ENCODE assay signal across 14 cellular contexts in the genomic region with DNA sequence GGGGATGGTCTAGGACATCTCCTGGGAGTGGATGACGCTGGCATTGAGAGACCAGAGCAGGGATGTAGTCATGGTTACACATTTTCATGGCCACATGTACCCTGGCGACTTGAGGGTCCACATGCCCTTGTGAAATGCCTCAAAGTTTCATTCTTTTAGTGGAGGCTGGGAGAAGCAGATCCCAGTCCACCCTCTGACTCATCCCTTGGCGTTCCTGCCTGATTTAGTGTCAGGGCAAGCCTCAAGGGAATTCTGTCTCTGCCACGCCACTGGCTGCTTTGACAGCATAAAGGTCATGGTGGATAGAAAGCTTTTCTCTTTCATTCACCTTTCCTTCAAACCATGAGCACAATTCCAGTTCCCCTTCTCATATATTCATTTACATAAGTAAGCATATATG. TPM values are rescaled to one million over a fixed set of nuclear protein-coding genes. Genes with fewer than 3 reads are reported as not detected.
DNase-seq lines count a peak whose midpoint lies in the region; ATAC-seq, FAIRE-seq and TF ChIP-seq lines count a peak whose summit lies in the region.
"Had no signal": no experiment of that assay in that cellular context is flagged by ENCODE, and none has a peak within 500 bp of the region (broad histone marks: within the 10 kb centered on the region; RNA-seq: fewer than 3 reads in every experiment).

No MANE protein-coding gene starts in this region.

- ATAC-seq in lower lobe of right lung (no peak), HG03520 (IDR thresholded peaks at IDR 0.05; ENCODE audit: unreplicated experiment) (no peak)
- ATAC-seq: activated CD8-positive, alpha-beta memory T cell treated with anti-CD3 and anti-CD28 coated beads, Interleukin-2, amount 10 ng/mL, durations not matched to agents 7 days and 5 days had no signal

- H3K4me1 Mint-ChIP-seq in activated CD4-positive, alpha-beta memory T cell treated with anti-CD3 and anti-CD28 coated beads, Interleukin-2, amount 10 ng/mL, durations not matched to agents 7 days and 5 days = no peaks in the 10 kb centered on the region
- H3K4me1 Mint-ChIP-seq: activated CD8-positive, alpha-beta memory T cell treated with anti-CD3 and anti-CD28 coated beads, Interleukin-2, amount 10 ng/mL, durations not matched to agents 7 days and 5 days had no signal

- H3K27ac ChIP-seq in lower lobe of right lung = no peak overlapping the region
- H3K27ac ChIP-seq: cardiac muscle cell, neural progenitor cell had no signal

- H3K9me3 ChIP-seq in lower lobe of right lung = no peaks in the 10 kb centered on the region

- H3K4me3 Mint-ChIP-seq in activated CD4-positive, alpha-beta memory T cell treated with anti-CD3 and anti-CD28 coated beads, Interleukin-2, amount 10 ng/mL, durations not matched to agents 7 days and 5 days = no peak overlapping the region
- H3K4me3 Mint-ChIP-seq: activated CD8-positive, alpha-beta memory T cell treated with anti-CD3 and anti-CD28 coated beads, Interleukin-2, amount 10 ng/mL, durations not matched to agents 7 days and 5 days; neural progenitor cell; type B pancreatic cell had no signal

- no peaks in the 10 kb centered on the region for H3K9me3 Mint-ChIP-seq in activated CD4-positive, alpha-beta memory T cell treated with anti-CD3 and anti-CD28 coated beads, Interleukin-2, amount 10 ng/mL, durations not matched to agents 7 days and 5 days
- H3K9me3 Mint-ChIP-seq: neural progenitor cell, type B pancreatic cell had no signal

- H3K4me3 ChIP-seq in bronchial epithelial cell (ENCODE audit: low read depth, low read length) = no peak overlapping the region
- no peak overlapping the region for H3K4me3 ChIP-seq in lower lobe of right lung
- H3K4me3 ChIP-seq: cardiac muscle cell, neural progenitor cell had no signal

- POLR2A ChIA-PET in activated CD4-positive, alpha-beta memory T cell treated with anti-CD3 and anti-CD28 coated beads, Interleukin-2, amount 10 ng/mL, durations not matched to agents 7 days and 5 days (lab: Charles Lee) = no interaction called here

- H3K36me3 ChIP-seq in bronchial epithelial cell (ENCODE audit: control insufficient read depth, insufficient read depth, low read length) (no peaks in the 10 kb centered on the region), lower lobe of right lung (no peaks in the 10 kb centered on the region)
- H3K36me3 ChIP-seq: cardiac muscle cell, neural progenitor cell had no signal

- CTCF ChIA-PET in activated CD4-positive, alpha-beta memory T cell treated with anti-CD3 and anti-CD28 coated beads, Interleukin-2, amount 10 ng/mL, durations not matched to agents 7 days and 5 days (lab: Charles Lee) = no interaction called here

- DNase-seq in A172 (ENCODE audit: low spot score) (peak; percentile 75), HTR-8/SVneo (ENCODE audit: insufficient read length, low spot score) (peak; percentile 73), bronchial epithelial cell (ENCODE audit: low read depth) (peak; percentile 75), iris pigment epithelial cell (ENCODE audit: low read depth) (peak; percentile 49), kidney glomerular epithelial cell (lab: John Stamatoyannopoulos, UW) (no peak), lower lobe of right lung (no peak)
- DNase-seq in activated CD4-positive, alpha-beta memory T cell treated with anti-CD3 and anti-CD28 coated beads, Interleukin-2, amount 10 ng/mL, durations not matched to agents 7 days and 5 days = no peak
- DNase-seq: activated CD8-positive, alpha-beta memory T cell treated with anti-CD3 and anti-CD28 coated beads, Interleukin-2, amount 10 ng/mL, durations not matched to agents 7 days and 5 days; hypothalamus; T-helper 1 cell had no signal

- TF ChIP-seq CTCF in bronchial epithelial cell (IDR thresholded peaks at IDR 0.05; ENCODE audit: insufficient read depth, low read length, severe bottlenecking) (no peak), lower lobe of right lung (IDR thresholded peaks at IDR 0.05) (no peak)

- H3K27me3 Mint-ChIP-seq in activated CD4-positive, alpha-beta memory T cell treated with anti-CD3 and anti-CD28 coated beads, Interleukin-2, amount 10 ng/mL, durations not matched to agents 7 days and 5 days = peaks cover 2% of the 10 kb centered on the region
- H3K27me3 Mint-ChIP-seq: type B pancreatic cell had no signal

- peak; percentile 83 for FAIRE-seq in HTR-8/SVneo (lab: Jason Lieb, UNC)
- FAIRE-seq in bronchial epithelial cell (lab: Jason Lieb, UNC) = no peak

- intact Hi-C loops in lower lobe of right lung (cut with DNase I) = no loop called here

- H3K27ac Mint-ChIP-seq in activated CD4-positive, alpha-beta memory T cell treated with anti-CD3 and anti-CD28 coated beads, Interleukin-2, amount 10 ng/mL, durations not matched to agents 7 days and 5 days = no peak overlapping the region
- H3K27ac Mint-ChIP-seq: activated CD8-positive, alpha-beta memory T cell treated with anti-CD3 and anti-CD28 coated beads, Interleukin-2, amount 10 ng/mL, durations not matched to agents 7 days and 5 days; neural progenitor cell; type B pancreatic cell had no signal

- no peaks in the 10 kb centered on the region for H3K4me1 ChIP-seq in lower lobe of right lung
- H3K4me1 ChIP-seq: neural progenitor cell had no signal

- H3K27me3 ChIP-seq in bronchial epithelial cell (ENCODE audit: control insufficient read depth, insufficient read depth, low read length) = no peaks in the 10 kb centered on the region
- H3K27me3 ChIP-seq in lower lobe of right lung (ENCODE audit: low read depth) = no peaks in the 10 kb centered on the region
- H3K27me3 ChIP-seq: cardiac muscle cell, neural progenitor cell had no signal

- no peaks in the 10 kb centered on the region for H3K36me3 Mint-ChIP-seq in activated CD4-positive, alpha-beta memory T cell treated with anti-CD3 and anti-CD28 coated beads, Interleukin-2, amount 10 ng/mL, durations not matched to agents 7 days and 5 days (ENCODE audit: low read depth)
- H3K36me3 Mint-ChIP-seq: activated CD8-positive, alpha-beta memory T cell treated with anti-CD3 and anti-CD28 coated beads, Interleukin-2, amount 10 ng/mL, durations not matched to agents 7 days and 5 days; neural progenitor cell; type B pancreatic cell had no signal

RNA-seq across cellular contexts. Expression of gene KIF5B, which starts 21.7 kb away (rescaled TPM):
- 158 and 206 TPM in 2 replicates for total RNA-seq in A172 (2014; rRNA removed; shearing (Covaris generic))
- total RNA-seq in bronchial epithelial cell = 134 and 197 TPM in 2 replicates
- total RNA-seq in lower lobe of right lung = 92.9 TPM
- 10 to 100 TPM; 79.8 to 80.8 TPM for total RNA-seq in activated CD4-positive, alpha-beta memory T cell treated with anti-CD3 and anti-CD28 coated beads, Interleukin-2, amount 10 ng/mL, durations not matched to agents 7 days and 5 days

Comparison
In these comparisons a context has a peak if more than half of its experiments do, and no peak if none do; other contexts are left out.
1. DNase-seq: peak in A172 (single experiment), HTR-8/SVneo (single experiment), bronchial epithelial cell (single experiment) and iris pigment epithelial cell (single experiment); none in kidney glomerular epithelial cell (single experiment), lower lobe of right lung (single experiment) and activated CD4-positive, alpha-beta memory T cell treated with anti-CD3 and anti-CD28 coated beads, Interleukin-2, amount 10 ng/mL, durations not matched to agents 7 days and 5 days (single experiment).